In the genomic region with DNA sequence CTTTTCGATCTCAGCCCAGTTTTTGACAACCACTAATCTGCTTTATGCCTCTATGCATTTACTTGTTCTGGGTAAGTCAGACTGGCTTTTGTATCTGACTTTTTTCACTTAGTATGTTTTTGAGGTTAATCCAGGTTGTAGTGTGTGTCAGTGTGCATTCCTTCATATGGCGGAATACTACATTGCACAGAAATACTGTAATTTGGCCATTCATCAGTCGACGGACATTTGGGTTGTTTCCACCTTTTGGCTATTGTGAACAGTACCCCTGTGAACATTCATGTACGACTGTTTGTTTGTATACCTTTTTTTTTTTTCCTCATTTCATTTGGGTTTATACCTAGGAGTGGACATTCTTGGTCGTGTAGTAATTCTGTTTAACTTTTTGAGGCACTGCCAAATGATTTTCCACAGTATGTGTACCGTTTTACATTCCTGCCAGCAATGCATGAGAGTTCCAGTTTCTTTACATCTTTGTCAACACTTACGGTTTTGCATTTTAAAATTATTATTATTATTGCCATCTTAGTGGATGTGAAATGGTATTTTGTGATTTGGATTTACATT, we compare ENCODE assay signal across 27 cellular contexts. TPM values are rescaled to one million over a fixed set of nuclear protein-coding genes. Genes with fewer than 3 reads are reported as not detected.
DNase-seq lines count a peak whose midpoint lies in the region; ATAC-seq and TF ChIP-seq lines count a peak whose summit lies in the region.
"Had no signal": no experiment of that assay in that cellular context is flagged by ENCODE, and none has a peak within 500 bp of the region (broad histone marks: within the 10 kb centered on the region; RNA-seq: fewer than 3 reads in every experiment).

No MANE protein-coding gene starts in this region.

- H3K36me3 ChIP-seq in brain microvascular endothelial cell (replicated peaks) = no peaks in the 10 kb centered on the region

- TF ChIP-seq CTCF in AG04450 (IDR thresholded peaks at IDR 0.05; ENCODE audit: low read depth, low read length) = 0 out of 2 replicates have a peak, but pooled peaks have one; percentile 5
- TF ChIP-seq CTCF in fibroblast of mammary gland (conservative IDR thresholded peaks at IDR 0.05; ENCODE audit: control insufficient read depth, insufficient read depth, low read depth, low read length) = no peak
- no peak for TF ChIP-seq CTCF in brain microvascular endothelial cell (IDR thresholded peaks at IDR 0.05; ENCODE audit: low read depth, low read length, missing control alignments)

- H3K4me3 ChIP-seq in AG04450 (ENCODE audit: low read depth, low read length) (no peak overlapping the region), fibroblast of mammary gland (ENCODE audit: control insufficient read depth, low read depth, low read length) (no peak overlapping the region), brain microvascular endothelial cell (ENCODE audit: low read depth, low read length) (no peak overlapping the region)
- H3K4me3 ChIP-seq: BLaER1, heart left ventricle, lower lobe of right lung, Peyer's patch, tibial nerve had no signal

- no peak overlapping the region for H3K27ac ChIP-seq in AG04450 (ENCODE audit: low read depth, low read length)
- no peak overlapping the region for H3K27ac ChIP-seq in brain microvascular endothelial cell
- H3K27ac ChIP-seq: BLaER1, foreskin keratinocyte, heart left ventricle, lower lobe of right lung, Peyer's patch, tibial nerve had no signal

- no peaks in the 10 kb centered on the region for H3K27me3 ChIP-seq in AG04450 (ENCODE audit: control insufficient read depth, insufficient read depth, low read length)
- no peaks in the 10 kb centered on the region for H3K27me3 ChIP-seq in brain microvascular endothelial cell (replicated peaks)
- H3K27me3 ChIP-seq: BLaER1, foreskin keratinocyte, heart left ventricle, Peyer's patch, tibial nerve had no signal

- POLR2A ChIA-PET in AG04450 (lab: Yijun Ruan, JAX) = no interaction called here

- in situ Hi-C loops in brain microvascular endothelial cell (cut with HindIII; ENCODE audit: low pct_ligation_motif_present, low sequenced_read_pairs) = no loop called here

- no peaks in the 10 kb centered on the region for H3K9me3 ChIP-seq in AG04450 (ENCODE audit: control insufficient read depth, insufficient read depth, low read length)
- H3K9me3 ChIP-seq: heart left ventricle, lower lobe of right lung, Peyer's patch, tibial nerve had no signal

- no peak for ATAC-seq in HG02938 (IDR thresholded peaks at IDR 0.05; ENCODE audit: unreplicated experiment)
- ATAC-seq: activated CD4-positive, CD25-positive, alpha-beta regulatory T cell treated with anti-CD3 and anti-CD28 coated beads, Interleukin-2, amount 50 U/mL, for 24 hours; activated naive CD4-positive, alpha-beta T cell treated with anti-CD3 and anti-CD28 coated beads, Interleukin-2, amount 50 U/mL, for 72 hours; foreskin keratinocyte; heart left ventricle; lower lobe of right lung had no signal

- CTCF ChIA-PET in AG04450 (lab: Charles Lee) = no interaction called here

- no peak for DNase-seq in AG04450 (ENCODE audit: low read depth, low spot score)
- DNase-seq in H4 (ENCODE audit: low spot score) = peak; percentile 14
- DNase-seq in SK-N-DZ (ENCODE audit: low spot score) = peak; percentile 20
- DNase-seq in fibroblast of mammary gland (ENCODE audit: low read depth) = peak; percentile 7
- no peak for DNase-seq in DMS 273 (lab: John Stamatoyannopoulos, UW; ENCODE audit: unreplicated experiment)
- no peak for DNase-seq in brain microvascular endothelial cell
- DNase-seq in NCI-H2171 treated with DMSO at 0.1 percent for 48 hours (lab: John Stamatoyannopoulos, UW) = no peak
- DNase-seq: ACHN; activated CD4-positive, alpha-beta memory T cell treated with anti-CD3 and anti-CD28 coated beads for 36 hours; activated CD8-positive, alpha-beta memory T cell treated with anti-CD3 and anti-CD28 coated beads, Interleukin-2, amount 50 U/mL, for 4 hours; aorta; COR-L47; DMS79; foreskin keratinocyte; heart left ventricle; lower lobe of right lung; NCI-H1092 treated with DMSO at 0.1 percent for 48 hours; NCI-H187 treated with DMSO at 0.1 percent for 48 hours; NCI-H526; Peyer's patch; stimulated activated CD4-positive, alpha-beta T cell treated with anti-CD3 and anti-CD28 coated beads, Interleukin-2, amount 100 ng/mL, for 24 hours; T-helper 1 cell had no signal

RNA-seq across cellular contexts. Expression of gene MKLN1, which starts 57.4 kb away (rescaled TPM):
- 53.1 and 56.8 TPM in 2 replicates for polyA plus RNA-seq in AG04450 (2011; rRNA removed)
- polyA minus RNA-seq in AG04450 (2011; rRNA and poly(A)+ RNA removed) = 135 and 152 TPM in 2 replicates
- total RNA-seq in H4 (2014; rRNA removed; shearing (Covaris generic)) = 17.0 and 25.1 TPM in 2 replicates
- 9.9 and 11.2 TPM in 2 replicates for polyA plus RNA-seq in SK-N-DZ (2014; cell fraction: cytosol; rRNA removed)
- polyA plus RNA-seq in SK-N-DZ (2014; cell fraction: nucleus; rRNA removed) = 14.5 and 21.7 TPM in 2 replicates

Comparison
In these comparisons a context has a peak if more than half of its experiments do, and no peak if none do; other contexts are left out.
1. DNase-seq: peak in H4 (single experiment), SK-N-DZ (single experiment) and fibroblast of mammary gland (single experiment); none in AG04450 (single experiment), DMS 273 (single experiment), brain microvascular endothelial cell (single experiment) and NCI-H2171 treated with DMSO at 0.1 percent for 48 hours (single experiment).